25 cellular contexts compared by ENCODE assay signal in genomic region chr5:83270311-83270710, GRCh38.
"Had no signal": no experiment of that assay in that cellular context is flagged by ENCODE, and none has a peak within 500 bp of the region (broad histone marks: within the 10 kb centered on the region; RNA-seq: fewer than 3 reads in every experiment).

No MANE protein-coding gene starts in this region.

- H3K27me3 ChIP-seq: body of pancreas, esophagus squamous epithelium, gastrocnemius medialis, heart right ventricle had no signal

- H3K9me3 ChIP-seq: body of pancreas, esophagus squamous epithelium, gastrocnemius medialis had no signal

- H3K4me3 ChIP-seq: body of pancreas, esophagus squamous epithelium, gastrocnemius medialis, heart right ventricle had no signal

- H3K27ac Mint-ChIP-seq: activated CD4-positive, alpha-beta T cell treated with anti-CD3 and anti-CD28 coated beads, Interleukin-2, amount 10 ng/mL, durations not matched to agents 7 days and 5 days; activated CD8-positive, alpha-beta T cell treated with anti-CD3 and anti-CD28 coated beads for 36 hours; activated naive CD8-positive, alpha-beta T cell; activated T-helper 17 cell treated with anti-CD3 and anti-CD28 coated beads, Interleukin-2, amount 50 U/mL, for 72 hours; WTC11 had no signal

- H3K27ac ChIP-seq: body of pancreas, epithelial cell of prostate, esophagus squamous epithelium, gastrocnemius medialis, heart right ventricle had no signal

- H3K36me3 Mint-ChIP-seq: WTC11 had no signal

- H3K4me3 Mint-ChIP-seq: activated CD4-positive, alpha-beta T cell treated with anti-CD3 and anti-CD28 coated beads, Interleukin-2, amount 10 ng/mL, durations not matched to agents 7 days and 5 days; activated CD8-positive, alpha-beta T cell treated with anti-CD3 and anti-CD28 coated beads for 36 hours; activated naive CD8-positive, alpha-beta T cell; activated T-cell treated with anti-CD3 and anti-CD28 coated beads, Interleukin-2, amount 50 U/mL, for 4 hours; activated T-helper 17 cell treated with anti-CD3 and anti-CD28 coated beads, Interleukin-2, amount 50 U/mL, for 72 hours; WTC11 had no signal

- DNase-seq: activated CD4-positive, alpha-beta T cell treated with anti-CD3 and anti-CD28 coated beads for 1 hour; activated CD4-positive, alpha-beta T cell treated with anti-CD3 and anti-CD28 coated beads for 4 hours; activated CD4-positive, alpha-beta T cell treated with anti-CD3 and anti-CD28 coated beads, Interleukin-2, amount 10 ng/mL, durations not matched to agents 7 days and 5 days; activated CD4-positive, alpha-beta T cell treated with anti-CD3 and anti-CD28 coated beads, Interleukin-2, amount 50 U/mL, for 4 hours; activated CD8-positive, alpha-beta memory T cell treated with anti-CD3 and anti-CD28 coated beads for 24 hours; activated CD8-positive, alpha-beta T cell treated with anti-CD3 and anti-CD28 coated beads for 36 hours; activated effector memory CD4-positive, alpha-beta T cell treated with Interleukin-2 at 50 U/mL for 16 hours; activated gamma-delta T cell treated with Interleukin-2 at 50 U/mL for 16 hours; activated naive CD4-positive, alpha-beta T cell treated with anti-CD3 and anti-CD28 coated beads, Interleukin-2, amount 50 U/mL, for 16 hours; activated naive CD4-positive, alpha-beta T cell treated with Interleukin-2 at 50 U/mL for 16 hours; activated T-cell treated with anti-CD3 and anti-CD28 coated beads, Interleukin-2, amount 50 U/mL, for 4 hours; amniotic stem cell; anterior cingulate cortex; body of pancreas; caudate nucleus; cortex of kidney; effector CD8-positive, alpha-beta T cell; esophagus squamous epithelium; gastrocnemius medialis; heart right ventricle; T-helper 2 cell had no signal

- H3K36me3 ChIP-seq: esophagus squamous epithelium, gastrocnemius medialis, heart right ventricle had no signal

- H3K4me1 Mint-ChIP-seq: activated CD4-positive, alpha-beta T cell treated with anti-CD3 and anti-CD28 coated beads, Interleukin-2, amount 10 ng/mL, durations not matched to agents 7 days and 5 days; activated T-helper 17 cell treated with anti-CD3 and anti-CD28 coated beads, Interleukin-2, amount 50 U/mL, for 72 hours had no signal

- H3K4me1 ChIP-seq: esophagus squamous epithelium, gastrocnemius medialis, heart right ventricle had no signal

- H3K27me3 Mint-ChIP-seq: activated CD4-positive, alpha-beta T cell treated with anti-CD3 and anti-CD28 coated beads, Interleukin-2, amount 10 ng/mL, durations not matched to agents 7 days and 5 days; activated CD8-positive, alpha-beta T cell treated with anti-CD3 and anti-CD28 coated beads for 36 hours; activated naive CD8-positive, alpha-beta T cell; activated T-helper 17 cell treated with anti-CD3 and anti-CD28 coated beads, Interleukin-2, amount 50 U/mL, for 72 hours had no signal
